Comparison of ENCODE assay signal across 26 cellular contexts in genomic region chr10:97393034-97393573, GRCh38.
"Had no signal": no experiment of that assay in that cellular context is flagged by ENCODE, and none has a peak within 500 bp of the region (broad histone marks: within the 10 kb centered on the region; RNA-seq: fewer than 3 reads in every experiment).

No MANE protein-coding gene starts in this region.

- H3K27me3 ChIP-seq: foreskin keratinocyte, right atrium auricular region, suprapubic skin, tibial artery had no signal

- DNase-seq: activated CD4-positive, alpha-beta T cell treated with anti-CD3 and anti-CD28 coated beads for 48 hours; activated CD8-positive, alpha-beta T cell treated with anti-CD3 and anti-CD28 coated beads, Interleukin-2, amount 10 ng/mL, durations not matched to agents 7 days and 5 days; activated T-cell treated with anti-CD3 and anti-CD28 coated beads, Interleukin-2, amount 50 U/mL, for 1 hour; anterior cingulate cortex; endodermal cell; foreskin keratinocyte; left ventricle myocardium superior; stimulated activated CD4-positive, alpha-beta T cell treated with anti-CD3 and anti-CD28 coated beads, Interleukin-15, amount 100 ng/mL, for 24 hours; stimulated activated CD4-positive, alpha-beta T cell treated with anti-CD3 and anti-CD28 coated beads, Interleukin-2, amount 100 ng/mL, for 24 hours; stimulated activated naive CD4-positive, alpha-beta T cell; T-helper 9 cell; tibial artery had no signal

- H3K27ac Mint-ChIP-seq: activated naive CD8-positive, alpha-beta T cell; activated T-helper 2 cell treated with anti-CD3 and anti-CD28 coated beads, Interferon-gamma antibody, Interleukin-2, Interleukin-4, amounts not matched to agents 10 μg/mL and 5 μg/mL and 100 μg/mL, durations not matched to agents 14 hours and 24 hours and 36 hours; dendritic cell treated with granulocyte-macrophage colony-stimulating factor and Interleukin-4, amounts not matched to agents 40 ng/mL and 50 ng/mL, for 4 days; endodermal cell had no signal

- H3K9me3 ChIP-seq: right atrium auricular region, suprapubic skin, tibial artery had no signal

- H3K4me1 ChIP-seq: foreskin keratinocyte, parathyroid adenoma, right atrium auricular region, suprapubic skin, tibial artery had no signal

- H3K27ac ChIP-seq: foreskin keratinocyte, parathyroid adenoma, right atrium auricular region, suprapubic skin, tibial artery, VCaP had no signal

- FAIRE-seq: bronchial epithelial cell, islet of Langerhans, TTC549 had no signal

- H3K4me3 Mint-ChIP-seq: activated CD8-positive, alpha-beta T cell treated with anti-CD3 and anti-CD28 coated beads, Interleukin-2, amount 10 ng/mL, durations not matched to agents 7 days and 5 days; activated naive CD8-positive, alpha-beta T cell; central memory CD8-positive, alpha-beta T cell; dendritic cell treated with granulocyte-macrophage colony-stimulating factor and Interleukin-4, amounts not matched to agents 40 ng/mL and 50 ng/mL, for 4 days; endodermal cell had no signal

- H3K9ac ChIP-seq: parathyroid adenoma had no signal

- ATAC-seq: activated CD4-positive, CD25-positive, alpha-beta regulatory T cell treated with anti-CD3 and anti-CD28 coated beads, Interleukin-2, amount 50 U/mL, for 24 hours; activated CD8-positive, alpha-beta T cell treated with anti-CD3 and anti-CD28 coated beads, Interleukin-2, amount 10 ng/mL, durations not matched to agents 7 days and 5 days; esophagus mucosa; foreskin keratinocyte; left ventricle myocardium superior; SK-N-SH treated with all-trans-retinoic acid at 6 μM for 48 hours had no signal

- H3K27me3 Mint-ChIP-seq: activated naive CD8-positive, alpha-beta T cell; central memory CD8-positive, alpha-beta T cell; dendritic cell treated with granulocyte-macrophage colony-stimulating factor and Interleukin-4, amounts not matched to agents 40 ng/mL and 50 ng/mL, for 4 days had no signal

- H3K9me3 Mint-ChIP-seq: activated T-helper 2 cell treated with anti-CD3 and anti-CD28 coated beads, Interferon-gamma antibody, Interleukin-2, Interleukin-4, amounts not matched to agents 10 μg/mL and 5 μg/mL and 100 μg/mL, durations not matched to agents 14 hours and 24 hours and 36 hours; central memory CD8-positive, alpha-beta T cell; dendritic cell treated with granulocyte-macrophage colony-stimulating factor and Interleukin-4, amounts not matched to agents 40 ng/mL and 50 ng/mL, for 4 days; endodermal cell had no signal

- H2AFZ ChIP-seq: parathyroid adenoma had no signal

- H3K4me3 ChIP-seq: right atrium auricular region, suprapubic skin, tibial artery had no signal

- H3K4me1 Mint-ChIP-seq: central memory CD8-positive, alpha-beta T cell; endodermal cell had no signal

- H3K79me2 ChIP-seq: parathyroid adenoma had no signal
